ENCODE assay signal across 21 cellular contexts in genomic region chr10:132194726-132195125, GRCh38. TPM values are rescaled to one million over a fixed set of nuclear protein-coding genes. Genes with fewer than 3 reads are reported as not detected.
"Had no signal": no experiment of that assay in that cellular context is flagged by ENCODE, and none has a peak within 500 bp of the region (broad histone marks: within the 10 kb centered on the region; RNA-seq: fewer than 3 reads in every experiment).

No MANE protein-coding gene starts in this region.

- H3K36me3 Mint-ChIP-seq: activated naive CD4-positive, alpha-beta T cell treated with anti-CD3 and anti-CD28 coated beads, Interleukin-2, amount 50 U/mL, for 24 hours; T-cell had no signal

- ATAC-seq: activated T-cell treated with anti-CD3 and anti-CD28 coated beads, Interleukin-2, amount 50 U/mL, for 72 hours had no signal

- H3K9me3 Mint-ChIP-seq: activated naive CD4-positive, alpha-beta T cell treated with anti-CD3 and anti-CD28 coated beads, Interleukin-2, amount 50 U/mL, for 24 hours; activated T-cell treated with anti-CD3 and anti-CD28 coated beads, Interleukin-2, amount 50 U/mL, for 72 hours; activated T-helper 2 cell treated with anti-CD3 and anti-CD28 coated beads, Interferon-gamma antibody, Interleukin-2, Interleukin-4, amounts not matched to agents 10 μg/mL and 5 μg/mL and 100 μg/mL, durations not matched to agents 14 hours and 24 hours and 36 hours; T-cell had no signal

- H3K36me3 ChIP-seq: breast epithelium had no signal

- H3K27ac Mint-ChIP-seq: activated CD4-positive, alpha-beta memory T cell treated with anti-CD3 and anti-CD28 coated beads, Interleukin-2, amount 10 ng/mL, durations not matched to agents 7 days and 5 days; activated CD4-positive, alpha-beta T cell treated with anti-CD3 and anti-CD28 coated beads, Interleukin-2, amount 10 ng/mL, durations not matched to agents 7 days and 5 days; activated naive CD4-positive, alpha-beta T cell treated with anti-CD3 and anti-CD28 coated beads, Interleukin-2, amount 50 U/mL, for 24 hours; activated T-cell treated with anti-CD3 and anti-CD28 coated beads, Interleukin-2, amount 50 U/mL, for 72 hours; activated T-helper 2 cell treated with anti-CD3 and anti-CD28 coated beads, Interferon-gamma antibody, Interleukin-2, Interleukin-4, amounts not matched to agents 10 μg/mL and 5 μg/mL and 100 μg/mL, durations not matched to agents 14 hours and 24 hours and 36 hours; T-cell had no signal

- DNase-seq: activated CD4-positive, CD25-positive, alpha-beta regulatory T cell; activated gamma-delta T cell treated with Interleukin-2 at 50 U/mL for 16 hours; activated T-cell treated with anti-CD3 and anti-CD28 coated beads for 4 hours; activated T-cell treated with anti-CD3 and anti-CD28 coated beads, Interleukin-2, amount 50 U/mL, for 72 hours; central memory CD4-positive, alpha-beta T cell; NCI-H1048; NCI-H146; NCI-H187 treated with DMSO at 0.1 percent for 48 hours; NCI-H2081 treated with DMSO at 0.1 percent for 48 hours; NCI-H446; NCI-H524; PC-3; T1000 had no signal

- H3K27ac ChIP-seq: breast epithelium, SK-N-MC had no signal

- H3K4me3 Mint-ChIP-seq: activated CD4-positive, alpha-beta memory T cell treated with anti-CD3 and anti-CD28 coated beads, Interleukin-2, amount 10 ng/mL, durations not matched to agents 7 days and 5 days; activated CD4-positive, alpha-beta T cell treated with anti-CD3 and anti-CD28 coated beads, Interleukin-2, amount 10 ng/mL, durations not matched to agents 7 days and 5 days; activated naive CD4-positive, alpha-beta T cell treated with anti-CD3 and anti-CD28 coated beads, Interleukin-2, amount 50 U/mL, for 24 hours; activated T-cell treated with anti-CD3 and anti-CD28 coated beads, Interleukin-2, amount 50 U/mL, for 72 hours; T-cell had no signal

- H3K4me1 Mint-ChIP-seq: activated CD4-positive, alpha-beta memory T cell treated with anti-CD3 and anti-CD28 coated beads, Interleukin-2, amount 10 ng/mL, durations not matched to agents 7 days and 5 days; activated CD4-positive, alpha-beta T cell treated with anti-CD3 and anti-CD28 coated beads, Interleukin-2, amount 10 ng/mL, durations not matched to agents 7 days and 5 days; activated naive CD4-positive, alpha-beta T cell treated with anti-CD3 and anti-CD28 coated beads, Interleukin-2, amount 50 U/mL, for 24 hours; T-cell had no signal

- H3K4me3 ChIP-seq: breast epithelium, K562, SK-N-MC had no signal

- H3K4me1 ChIP-seq: breast epithelium had no signal

- H3K9me3 ChIP-seq: breast epithelium had no signal

RNA-seq across cellular contexts. Expression of gene DPYSL4, which starts 8.0 kb away (rescaled TPM):
- total RNA-seq: K562 had no signal
